In the genomic region with DNA sequence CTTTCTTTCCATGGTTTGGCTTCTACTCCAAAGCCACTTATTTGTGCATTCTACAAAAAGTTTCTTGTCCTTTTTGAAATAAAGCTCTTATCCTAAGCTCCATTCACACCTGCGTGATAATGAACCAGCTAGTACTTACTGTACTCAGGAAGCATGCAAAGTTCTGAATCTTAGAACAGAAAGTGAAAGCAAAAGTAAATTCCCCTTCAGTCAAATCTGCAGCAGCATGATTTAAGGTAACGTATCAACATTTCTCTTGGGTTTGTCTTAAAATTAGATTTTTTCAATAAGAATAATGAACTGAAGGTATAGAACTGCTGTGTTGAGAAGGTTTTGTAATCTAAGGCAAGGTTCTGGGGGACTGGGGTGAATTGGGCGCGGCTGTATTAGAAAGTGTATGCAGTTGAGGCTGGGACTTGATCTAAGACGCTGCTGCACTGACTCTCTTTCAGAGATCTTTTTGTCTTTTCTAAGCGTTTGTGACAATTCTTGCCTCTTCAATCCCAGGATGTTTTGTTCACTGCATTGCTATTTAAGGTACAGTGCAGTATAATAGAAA, we compare ENCODE assay signal across 8 cellular contexts. TPM values are rescaled to one million over a fixed set of nuclear protein-coding genes. Genes with fewer than 3 reads are reported as not detected.
DNase-seq lines count a peak whose midpoint lies in the region; ATAC-seq, FAIRE-seq and TF ChIP-seq lines count a peak whose summit lies in the region.

A gene with protein sequence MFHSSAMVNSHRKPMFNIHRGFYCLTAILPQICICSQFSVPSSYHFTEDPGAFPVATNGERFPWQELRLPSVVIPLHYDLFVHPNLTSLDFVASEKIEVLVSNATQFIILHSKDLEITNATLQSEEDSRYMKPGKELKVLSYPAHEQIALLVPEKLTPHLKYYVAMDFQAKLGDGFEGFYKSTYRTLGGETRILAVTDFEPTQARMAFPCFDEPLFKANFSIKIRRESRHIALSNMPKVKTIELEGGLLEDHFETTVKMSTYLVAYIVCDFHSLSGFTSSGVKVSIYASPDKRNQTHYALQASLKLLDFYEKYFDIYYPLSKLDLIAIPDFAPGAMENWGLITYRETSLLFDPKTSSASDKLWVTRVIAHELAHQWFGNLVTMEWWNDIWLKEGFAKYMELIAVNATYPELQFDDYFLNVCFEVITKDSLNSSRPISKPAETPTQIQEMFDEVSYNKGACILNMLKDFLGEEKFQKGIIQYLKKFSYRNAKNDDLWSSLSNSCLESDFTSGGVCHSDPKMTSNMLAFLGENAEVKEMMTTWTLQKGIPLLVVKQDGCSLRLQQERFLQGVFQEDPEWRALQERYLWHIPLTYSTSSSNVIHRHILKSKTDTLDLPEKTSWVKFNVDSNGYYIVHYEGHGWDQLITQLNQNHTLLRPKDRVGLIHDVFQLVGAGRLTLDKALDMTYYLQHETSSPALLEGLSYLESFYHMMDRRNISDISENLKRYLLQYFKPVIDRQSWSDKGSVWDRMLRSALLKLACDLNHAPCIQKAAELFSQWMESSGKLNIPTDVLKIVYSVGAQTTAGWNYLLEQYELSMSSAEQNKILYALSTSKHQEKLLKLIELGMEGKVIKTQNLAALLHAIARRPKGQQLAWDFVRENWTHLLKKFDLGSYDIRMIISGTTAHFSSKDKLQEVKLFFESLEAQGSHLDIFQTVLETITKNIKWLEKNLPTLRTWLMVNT (plus strand): TSS at position 209 of the 559 bp plus-strand sequence. CDS start 3,186 bp downstream, outside the sequence.

- POLR2A ChIA-PET in PC-9 (lab: Charles Lee; ENCODE audit: unreplicated experiment) = no interaction called here

- DNase-seq in CD14-positive monocyte (ENCODE audit: low spot score) (no peak), PC-9 (peak in 1 of 2 experiments; percentile 60), bronchial epithelial cell (ENCODE audit: low read depth) (peak; percentile 68), right lobe of liver (no peak), suprapubic skin (ENCODE audit: low spot score in 2 of 2) (no peak), NCI-H446 treated with DMSO at 0.1 percent for 48 hours (lab: John Stamatoyannopoulos, UW) (no peak)

- peaks cover 7% of the 10 kb centered on the region; the same call in 1 of the 2 replicates for H3K9me3 ChIP-seq in PC-9 (ENCODE audit: insufficient read depth, low read depth)
- H3K9me3 ChIP-seq in right lobe of liver = no peaks in the 10 kb centered on the region
- H3K9me3 ChIP-seq in suprapubic skin = no peaks in the 10 kb centered on the region

- H3K4me3 ChIP-seq in PC-9 (peak within 1 kb of the TSS; percentile 64), bronchial epithelial cell (ENCODE audit: low read depth, low read length) (peak within 1 kb of the TSS; percentile 44), right lobe of liver (peak within 1 kb of the TSS; percentile 47 to 73 (median 62)), suprapubic skin (peak within 1 kb of the TSS; percentile 73)

- peak within 1 kb of the TSS; percentile 89 to 96 (median 91) for H3K27ac Mint-ChIP-seq in CD14-positive monocyte

- TF ChIP-seq POLR2A in right lobe of liver (IDR thresholded peaks at IDR 0.05) (no peak), suprapubic skin (IDR thresholded peaks at IDR 0.05) (no peak)

- no peaks in the 10 kb centered on the region for H3K79me2 ChIP-seq in PC-9 (ENCODE audit: low read depth)

- FAIRE-seq in bronchial epithelial cell (lab: Jason Lieb, UNC) = no peak

- H4K20me1 ChIP-seq in PC-9 (ENCODE audit: insufficient read depth) = no peaks in the 10 kb centered on the region

- peaks cover 0 to 3% of the 10 kb centered on the region in 2 donors for H3K36me3 Mint-ChIP-seq in CD14-positive monocyte

- no peak for TF ChIP-seq EP300 in suprapubic skin (IDR thresholded peaks at IDR 0.05)

- H3K36me3 ChIP-seq in PC-9 (ENCODE audit: low read depth) (no peaks in the 10 kb centered on the region), bronchial epithelial cell (ENCODE audit: control insufficient read depth, insufficient read depth, low read length) (no peaks in the 10 kb centered on the region), right lobe of liver (peaks cover 0 to 5% (median 0%) of the 10 kb centered on the region in 4 donors), suprapubic skin (no peaks in the 10 kb centered on the region)

- intact Hi-C loops in CD14-positive monocyte (cut with micrococcal nuclease) (loop anchor here (5.0 to 10.0 kb wide), 2 partner anchors 69 to 288 kb away; a partner anchor contains a TSS), PC-9 (cut with micrococcal nuclease; ENCODE audit: unreplicated experiment) (loop anchor here (5.0 to 10.0 kb wide), 2 partner anchors 69 to 118 kb away; a partner anchor contains a TSS), right lobe of liver (cut with DNase I) (no loop called here)

- H3K27me3 ChIP-seq in PC-9 (ENCODE audit: insufficient read depth, low read depth) (no peaks in the 10 kb centered on the region), bronchial epithelial cell (ENCODE audit: control insufficient read depth, insufficient read depth, low read length) (no peaks in the 10 kb centered on the region), right lobe of liver (no peaks in the 10 kb centered on the region), suprapubic skin (no peaks in the 10 kb centered on the region)

- 0 out of 2 replicates have a peak within 1 kb of the TSS, but pooled peaks have one; percentile 1 for H3K27ac ChIP-seq in PC-9
- peak within 1 kb of the TSS; percentile 58 to 85 (median 79) for H3K27ac ChIP-seq in right lobe of liver
- H3K27ac ChIP-seq in suprapubic skin = peak within 1 kb of the TSS; percentile 86

- 0% methylated on average over 6 of the region's 6 CpGs for WGBS in right lobe of liver (ENCODE audit: insufficient coverage, low coverage, low lambda C conversion rate, missing lambda C conversion rate)
- 1% methylated on average over 6 of the region's 6 CpGs for WGBS in suprapubic skin

- peaks cover 0 to 4% (median 0%) of the 10 kb centered on the region in 3 donors for H3K27me3 Mint-ChIP-seq in CD14-positive monocyte (ENCODE audit: low read depth in 3 of 3)

- no TSS peak for BruUV-seq in PC-9 (replicated peaks; lab: Mats Ljungman, UMichigan)

- peaks cover 16% of the 10 kb centered on the region; the same call in 1 of the 2 replicates for H3F3A ChIP-seq in PC-9 (ENCODE audit: insufficient read depth, low read depth)

- CTCF ChIA-PET in PC-9 (lab: Charles Lee) = no interaction called here

- no peak for TF ChIP-seq CTCF in CD14-positive monocyte (IDR thresholded peaks at IDR 0.05)
- no peak for TF ChIP-seq CTCF in PC-9 (conservative IDR thresholded peaks at IDR 0.05)
- no peak for TF ChIP-seq CTCF in bronchial epithelial cell (IDR thresholded peaks at IDR 0.05; ENCODE audit: insufficient read depth, low read length, severe bottlenecking)
- no peak for TF ChIP-seq CTCF in right lobe of liver (IDR thresholded peaks at IDR 0.05)
- TF ChIP-seq CTCF in suprapubic skin (IDR thresholded peaks at IDR 0.05) = no peak

- peaks cover 29% of the 10 kb centered on the region for H3K4me1 ChIP-seq in PC-9 (replicated peaks; ENCODE audit: insufficient read depth)
- peaks cover 0 to 9% (median 0%) of the 10 kb centered on the region in 4 donors for H3K4me1 ChIP-seq in right lobe of liver
- H3K4me1 ChIP-seq in suprapubic skin = peaks cover 26% of the 10 kb centered on the region

- H3K9me2 ChIP-seq in PC-9 (ENCODE audit: insufficient read depth) = no peaks in the 10 kb centered on the region

- H3K4me2 ChIP-seq in PC-9 = peak within 1 kb of the TSS; percentile 77

- H3K4me1 Mint-ChIP-seq in CD14-positive monocyte = peaks cover 35% of the 10 kb centered on the region

- peak; percentile 53 for ATAC-seq in GM19023 (IDR thresholded peaks at IDR 0.05; ENCODE audit: unreplicated experiment)
- peak; percentile 63 for ATAC-seq in HG03175 (IDR thresholded peaks at IDR 0.05; ENCODE audit: unreplicated experiment)
- ATAC-seq in right lobe of liver = peak; percentile 79 to 87 (median 86)

- peak within 1 kb of the TSS; percentile 91 for H2AFZ ChIP-seq in PC-9

- peak within 1 kb of the TSS; percentile 88 to 97 for H3K4me3 Mint-ChIP-seq in CD14-positive monocyte

- H3K9me3 Mint-ChIP-seq in CD14-positive monocyte = no peaks in the 10 kb centered on the region

RNA-seq across cellular contexts. Expression of the gene that starts here (rescaled TPM):
- polyA plus RNA-seq in CD14-positive monocyte = 1 to 10 TPM; 3.0 to 3.4 TPM
- total RNA-seq in PC-9 (2021) = 48.2 and 51.9 TPM in 2 replicates
- total RNA-seq in bronchial epithelial cell = 10.9 and 26.6 TPM in 2 replicates
- total RNA-seq in right lobe of liver = 10 to 100 TPM in 2 of 6 experiments, 1 to 10 TPM in 4; 1.5 to 13.3 (median 8.4) TPM
- 10 to 100 TPM in 2 of 4 donors, 1 to 10 TPM in 2; 9.0 to 14.0 (median 11.5) TPM for total RNA-seq in suprapubic skin

Comparison
In these comparisons a context has a peak if more than half of its experiments do, and no peak if none do; other contexts are left out.
1. H3K27ac ChIP-seq: peak in every context shown above with its lines; median percentile 86 in suprapubic skin; 79 in right lobe of liver; 1 in PC-9.
2. intact Hi-C loops: an anchor here in CD14-positive monocyte (5.0 to 10.0 kb wide) and PC-9 (5.0 to 10.0 kb wide); none called in right lobe of liver.